ENCODE assay signal across 17 cellular contexts in genomic region chr2:220043155-220043992, GRCh38.
DNase-seq lines count a peak whose midpoint lies in the region; ATAC-seq and TF ChIP-seq lines count a peak whose summit lies in the region.
"Had no signal": no experiment of that assay in that cellular context is flagged by ENCODE, and none has a peak within 500 bp of the region (broad histone marks: within the 10 kb centered on the region; RNA-seq: fewer than 3 reads in every experiment).

No MANE protein-coding gene starts in this region.

- WGBS in SK-N-SH (ENCODE audit: low lambda C conversion rate), result 5% methylated on average over 2 of the region's 2 CpGs

- H3K27me3 ChIP-seq in SK-N-SH (ENCODE audit: insufficient read depth) (no peaks in the 10 kb centered on the region), tibial artery (no peaks in the 10 kb centered on the region)

- H3K36me3 Mint-ChIP-seq in activated CD4-positive, alpha-beta memory T cell treated with anti-CD3 and anti-CD28 coated beads, Interleukin-2, amount 10 ng/mL, durations not matched to agents 7 days and 5 days (ENCODE audit: low read depth), result no peaks in the 10 kb centered on the region
- H3K36me3 Mint-ChIP-seq: activated naive CD8-positive, alpha-beta T cell treated with anti-CD3 and anti-CD28 coated beads, Interleukin-2, amount 10 ng/mL, durations not matched to agents 7 days and 5 days; naive thymus-derived CD8-positive, alpha-beta T cell; stimulated activated effector memory CD8-positive, alpha-beta T cell treated with anti-CD3 and anti-CD28 coated beads, Interleukin-12 subunit alpha, Interleukin-12 subunit beta, amount 100 ng/mL, for 72 hours had no signal

- peaks cover 3% of the 10 kb centered on the region for H3F3A ChIP-seq in SK-N-SH (replicated peaks; ENCODE audit: insufficient read depth)

- no peaks in the 10 kb centered on the region for H3K79me2 ChIP-seq in SK-N-SH (ENCODE audit: insufficient read depth)

- H3K4me2 ChIP-seq in SK-N-SH, result peak overlapping the region; percentile 37; the same call in 1 of the 2 replicates

- peaks cover 0 to 6% of the 10 kb centered on the region in 2 experiments; a peak in 2 of 4 replicates for H3K4me1 ChIP-seq in SK-N-SH (ENCODE audit: control insufficient read depth in 1 of 2, insufficient read depth in 2 of 2, low read depth in 1 of 2, low read length in 1 of 2)
- no peaks in the 10 kb centered on the region for H3K4me1 ChIP-seq in tibial artery

- H3K27ac ChIP-seq in SK-N-SH (ENCODE audit: low read depth in 2 of 2, low read length in 1 of 2) (peak overlapping the region in 1 of 2 experiments; percentile 32; a peak in 2 of 4 replicates), tibial artery (no peak overlapping the region)
- H3K27ac ChIP-seq: epithelial cell of prostate had no signal

- DNase-seq in A172 (ENCODE audit: low spot score) (peak; percentile 41), HCEC 1CT (peak; percentile 40), SK-N-SH (no peak), foreskin melanocyte (peak; percentile 30), NCI-H1436 (lab: John Stamatoyannopoulos, UW) (no peak), tibial artery (no peak)
- DNase-seq in activated CD4-positive, alpha-beta memory T cell treated with anti-CD3 and anti-CD28 coated beads, Interleukin-2, amount 10 ng/mL, durations not matched to agents 7 days and 5 days, result no peak
- DNase-seq: activated CD4-positive, CD25-positive, alpha-beta regulatory T cell treated with anti-CD3 and anti-CD28 coated beads, Interleukin-2, amount 50 U/mL, for 72 hours; activated naive CD8-positive, alpha-beta T cell treated with anti-CD3 and anti-CD28 coated beads, Interleukin-2, amount 10 ng/mL, durations not matched to agents 7 days and 5 days; activated T-cell treated with anti-CD3 and anti-CD28 coated beads for 4 hours; DMS153; H9; left ventricle myocardium superior; naive thymus-derived CD8-positive, alpha-beta T cell had no signal

- H3K36me3 ChIP-seq in SK-N-SH (replicated peaks in 1 of 2; ENCODE audit: control insufficient read depth in 1 of 2, insufficient read depth in 2 of 2, low read length in 1 of 2) (no peaks in the 10 kb centered on the region), tibial artery (no peaks in the 10 kb centered on the region)

- intact Hi-C loops in tibial artery (cut with DNase I; ENCODE audit: low total_unique reads), result no loop called here

- H3K4me3 Mint-ChIP-seq in activated CD4-positive, alpha-beta memory T cell treated with anti-CD3 and anti-CD28 coated beads, Interleukin-2, amount 10 ng/mL, durations not matched to agents 7 days and 5 days, result no peak overlapping the region
- H3K4me3 Mint-ChIP-seq: activated naive CD8-positive, alpha-beta T cell treated with anti-CD3 and anti-CD28 coated beads, Interleukin-2, amount 10 ng/mL, durations not matched to agents 7 days and 5 days; H9; naive thymus-derived CD8-positive, alpha-beta T cell; stimulated activated effector memory CD8-positive, alpha-beta T cell treated with anti-CD3 and anti-CD28 coated beads, Interleukin-12 subunit alpha, Interleukin-12 subunit beta, amount 100 ng/mL, for 72 hours had no signal

- H3K4me3 ChIP-seq in SK-N-SH (ENCODE audit: low read depth in 2 of 2, low read length in 1 of 2) (no peak overlapping the region), tibial artery (no peak overlapping the region)

- TF ChIP-seq CTCF in SK-N-SH (IDR thresholded peaks at IDR 0.05) (no peak), tibial artery (IDR thresholded peaks at IDR 0.05) (no peak)

- H4K20me1 ChIP-seq in SK-N-SH (ENCODE audit: insufficient read depth), result no peaks in the 10 kb centered on the region

- no peak for ATAC-seq in GM18909 (IDR thresholded peaks at IDR 0.05; ENCODE audit: poor library complexity, unreplicated experiment)
- ATAC-seq: left ventricle myocardium superior; naive thymus-derived CD8-positive, alpha-beta T cell; stimulated activated effector memory CD8-positive, alpha-beta T cell treated with anti-CD3 and anti-CD28 coated beads, Interleukin-12 subunit alpha, Interleukin-12 subunit beta, amount 100 ng/mL, for 72 hours had no signal

- TF ChIP-seq EP300 in SK-N-SH (IDR thresholded peaks at IDR 0.05; ENCODE audit: borderline replicate concordance in 1 of 2, low read depth in 1 of 2, low read length in 1 of 2), result no peak

- no peaks in the 10 kb centered on the region for H3K27me3 Mint-ChIP-seq in activated CD4-positive, alpha-beta memory T cell treated with anti-CD3 and anti-CD28 coated beads, Interleukin-2, amount 10 ng/mL, durations not matched to agents 7 days and 5 days
- H3K27me3 Mint-ChIP-seq: activated naive CD8-positive, alpha-beta T cell treated with anti-CD3 and anti-CD28 coated beads, Interleukin-2, amount 10 ng/mL, durations not matched to agents 7 days and 5 days had no signal

- H3K9me3 ChIP-seq in SK-N-SH (no peaks in the 10 kb centered on the region), tibial artery (no peaks in the 10 kb centered on the region)

- H3K9ac ChIP-seq in SK-N-SH, result no peak overlapping the region

- no peaks in the 10 kb centered on the region for H3K9me2 ChIP-seq in SK-N-SH

- POLR2A ChIA-PET in SK-N-SH (lab: Yijun Ruan, JAX), result no interaction called here
- POLR2A ChIA-PET in activated CD4-positive, alpha-beta memory T cell treated with anti-CD3 and anti-CD28 coated beads, Interleukin-2, amount 10 ng/mL, durations not matched to agents 7 days and 5 days (lab: Charles Lee), result no interaction called here

- no peak overlapping the region; the same call in 1 of the 2 replicates for H2AFZ ChIP-seq in SK-N-SH (ENCODE audit: low read depth)

- CTCF ChIA-PET in SK-N-SH (lab: Yijun Ruan, JAX), result no interaction called here
- CTCF ChIA-PET in activated CD4-positive, alpha-beta memory T cell treated with anti-CD3 and anti-CD28 coated beads, Interleukin-2, amount 10 ng/mL, durations not matched to agents 7 days and 5 days (lab: Charles Lee), result no interaction called here

- H3K27ac Mint-ChIP-seq in activated CD4-positive, alpha-beta memory T cell treated with anti-CD3 and anti-CD28 coated beads, Interleukin-2, amount 10 ng/mL, durations not matched to agents 7 days and 5 days, result no peak overlapping the region
- H3K27ac Mint-ChIP-seq: activated naive CD8-positive, alpha-beta T cell treated with anti-CD3 and anti-CD28 coated beads, Interleukin-2, amount 10 ng/mL, durations not matched to agents 7 days and 5 days; H9; naive thymus-derived CD8-positive, alpha-beta T cell; stimulated activated effector memory CD8-positive, alpha-beta T cell treated with anti-CD3 and anti-CD28 coated beads, Interleukin-12 subunit alpha, Interleukin-12 subunit beta, amount 100 ng/mL, for 72 hours had no signal

- no peaks in the 10 kb centered on the region for H3K4me1 Mint-ChIP-seq in activated CD4-positive, alpha-beta memory T cell treated with anti-CD3 and anti-CD28 coated beads, Interleukin-2, amount 10 ng/mL, durations not matched to agents 7 days and 5 days
- H3K4me1 Mint-ChIP-seq: activated naive CD8-positive, alpha-beta T cell treated with anti-CD3 and anti-CD28 coated beads, Interleukin-2, amount 10 ng/mL, durations not matched to agents 7 days and 5 days; naive thymus-derived CD8-positive, alpha-beta T cell; stimulated activated effector memory CD8-positive, alpha-beta T cell treated with anti-CD3 and anti-CD28 coated beads, Interleukin-12 subunit alpha, Interleukin-12 subunit beta, amount 100 ng/mL, for 72 hours had no signal

- no peaks in the 10 kb centered on the region for H3K9me3 Mint-ChIP-seq in activated CD4-positive, alpha-beta memory T cell treated with anti-CD3 and anti-CD28 coated beads, Interleukin-2, amount 10 ng/mL, durations not matched to agents 7 days and 5 days
- H3K9me3 Mint-ChIP-seq: activated naive CD8-positive, alpha-beta T cell treated with anti-CD3 and anti-CD28 coated beads, Interleukin-2, amount 10 ng/mL, durations not matched to agents 7 days and 5 days; H9 had no signal

- TF ChIP-seq RAD21 in SK-N-SH (IDR thresholded peaks at IDR 0.05; ENCODE audit: low read length), result no peak

TF ChIP-seq in SK-N-SH, 30 proteins besides CTCF, POLR2A, EP300 and RAD21 (continues in another document):
- TF ChIP-seq RXRA (IDR thresholded peaks at IDR 0.05; ENCODE audit: borderline replicate concordance, low read depth), result no peak
- TF ChIP-seq ELF1 (IDR thresholded peaks at IDR 0.05), result no peak
- TF ChIP-seq MXI1 (IDR thresholded peaks at IDR 0.05; ENCODE audit: low read depth, low read length), result no peak
- TF ChIP-seq USF1 (IDR thresholded peaks at IDR 0.05; ENCODE audit: borderline replicate concordance, low read depth), result no peak
- TF ChIP-seq JUND (IDR thresholded peaks at IDR 0.05), result peak; percentile 54
- no peak for TF ChIP-seq RFX5 (IDR thresholded peaks at IDR 0.05; ENCODE audit: low read length)
- TF ChIP-seq TEAD4 (IDR thresholded peaks at IDR 0.05; ENCODE audit: borderline replicate concordance, insufficient read depth), result peak; percentile 48; the same call in 1 of the 2 replicates
- TF ChIP-seq RCOR1 (IDR thresholded peaks at IDR 0.05; ENCODE audit: low read length), result no peak
- no peak for TF ChIP-seq GATA2 (CRISPR knock-in tag; IDR thresholded peaks at IDR 0.05)
- TF ChIP-seq SIN3A (IDR thresholded peaks at IDR 0.05; ENCODE audit: borderline replicate concordance, low read depth, low read length), result no peak
- TF ChIP-seq EZH2phosphoT487 (IDR thresholded peaks at IDR 0.05; ENCODE audit: borderline replicate concordance, low read depth), result no peak
- no peak for TF ChIP-seq GABPA (IDR thresholded peaks at IDR 0.05; ENCODE audit: low read depth)
- TF ChIP-seq TAF1 (IDR thresholded peaks at IDR 0.05; ENCODE audit: borderline replicate concordance, low read depth, low read length), result no peak
- TF ChIP-seq POLR2AphosphoS5 (IDR thresholded peaks at IDR 0.05; ENCODE audit: low read depth, low read length), result no peak
- no peak for TF ChIP-seq SMC3 (IDR thresholded peaks at IDR 0.05; ENCODE audit: low read depth, low read length)

Comparison
In these comparisons a context has a peak if more than half of its experiments do, and no peak if none do; other contexts are left out.
1. DNase-seq: peak in A172 (single experiment), HCEC 1CT (single experiment) and foreskin melanocyte (single experiment); none in SK-N-SH (single experiment), NCI-H1436 (single experiment), activated CD4-positive, alpha-beta memory T cell treated with anti-CD3 and anti-CD28 coated beads, Interleukin-2, amount 10 ng/mL, durations not matched to agents 7 days and 5 days (single experiment) and tibial artery (0 of 2).